17 cellular contexts compared by ENCODE assay signal in the genomic region with DNA sequence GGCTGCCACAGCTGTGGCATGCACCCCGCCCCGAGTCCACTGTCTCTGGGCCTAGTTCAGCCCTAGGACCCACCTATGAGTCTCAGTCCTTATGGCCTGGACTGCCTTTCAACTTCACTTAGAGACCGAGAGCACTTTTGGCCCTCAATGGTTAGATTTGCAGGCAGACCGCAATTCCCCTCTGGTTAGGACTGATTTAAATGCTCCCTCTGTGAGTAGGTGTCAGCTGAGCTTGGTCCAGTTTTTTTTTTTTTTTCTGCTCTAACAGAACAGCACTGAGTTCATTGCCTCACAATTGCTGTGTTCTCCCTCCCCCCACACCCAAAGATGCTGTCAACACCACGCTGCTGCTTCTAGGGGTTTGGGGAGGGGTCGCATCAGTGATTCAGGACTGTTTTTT.
A peak's percentile ranks its signal among the peaks of the same experiment; 100 is the strongest.
DNase-seq lines count a peak whose midpoint lies in the region; ATAC-seq and TF ChIP-seq lines count a peak whose summit lies in the region.
"Had no signal": no experiment of that assay in that cellular context is flagged by ENCODE, and none has a peak within 500 bp of the region (broad histone marks: within the 10 kb centered on the region; RNA-seq: fewer than 3 reads in every experiment).

No MANE protein-coding gene starts in this region.

- H3K4me3 ChIP-seq in NT2/D1 (ENCODE audit: insufficient read length, low read depth): no peak overlapping the region
- no peak overlapping the region for H3K4me3 ChIP-seq in CD8-positive, alpha-beta T cell (ENCODE audit: low read depth, low read length)
- H3K4me3 ChIP-seq: BLaER1 had no signal

- H3K27ac ChIP-seq in CD8-positive, alpha-beta T cell (ENCODE audit: low read depth, low read length): no peak overlapping the region
- H3K27ac ChIP-seq: BLaER1 had no signal

- H3K27me3 ChIP-seq in NT2/D1 (ENCODE audit: insufficient read depth, insufficient read length): no peaks in the 10 kb centered on the region
- no peaks in the 10 kb centered on the region for H3K27me3 ChIP-seq in CD8-positive, alpha-beta T cell (ENCODE audit: insufficient read depth, low read length)
- H3K27me3 ChIP-seq: BE2C had no signal

- CTCF ChIA-PET in CD8-positive, alpha-beta T cell (lab: Charles Lee): no interaction called here

- no peaks in the 10 kb centered on the region for H3K9me3 Mint-ChIP-seq in CD8-positive, alpha-beta T cell
- H3K9me3 Mint-ChIP-seq: CD4-positive, alpha-beta memory T cell had no signal

- H3K4me1 Mint-ChIP-seq in CD8-positive, alpha-beta T cell (ENCODE audit: low read depth): no peaks in the 10 kb centered on the region
- H3K4me1 Mint-ChIP-seq: CD14-positive monocyte; CD4-positive, alpha-beta memory T cell; CD4-positive, CD25-positive, alpha-beta regulatory T cell had no signal

- H3K36me3 Mint-ChIP-seq in CD8-positive, alpha-beta T cell: no peaks in the 10 kb centered on the region
- H3K36me3 Mint-ChIP-seq: CD14-positive monocyte; CD4-positive, alpha-beta memory T cell; CD4-positive, CD25-positive, alpha-beta regulatory T cell had no signal

- DNase-seq in NT2/D1 (ENCODE audit: low read depth, low spot score) (peak; percentile 1), foreskin melanocyte (peak; percentile 57), GM19238 (ENCODE audit: insufficient read length, low spot score) (no peak)
- DNase-seq in CD8-positive, alpha-beta T cell: no peak
- DNase-seq: 8988T; ACHN; BE2C; C1 segment of cervical spinal cord; Caco-2; Calu3; CD4-positive, alpha-beta memory T cell; CD4-positive, CD25-positive, alpha-beta regulatory T cell; DMS79 treated with DMSO at 0.1 percent for 48 hours; GF-D8 had no signal

- POLR2A ChIA-PET in CD8-positive, alpha-beta T cell (lab: Charles Lee): no interaction called here

- H3K4me3 Mint-ChIP-seq in CD8-positive, alpha-beta T cell: no peak overlapping the region
- H3K4me3 Mint-ChIP-seq: CD14-positive monocyte; CD4-positive, alpha-beta memory T cell; CD4-positive, CD25-positive, alpha-beta regulatory T cell had no signal

- no peaks in the 10 kb centered on the region for H3K36me3 ChIP-seq in NT2/D1 (ENCODE audit: insufficient read depth, insufficient read length, low read length)
- H3K36me3 ChIP-seq in CD8-positive, alpha-beta T cell (ENCODE audit: insufficient read depth, low read length): no peaks in the 10 kb centered on the region
- H3K36me3 ChIP-seq: BE2C, BLaER1 had no signal

- intact Hi-C loops in CD8-positive, alpha-beta T cell (cut with DNase I, micrococcal nuclease): no loop called here

- no peaks in the 10 kb centered on the region for H3K27me3 Mint-ChIP-seq in CD8-positive, alpha-beta T cell (ENCODE audit: low read depth)
- H3K27me3 Mint-ChIP-seq: CD4-positive, CD25-positive, alpha-beta regulatory T cell had no signal

- TF ChIP-seq CTCF in CD8-positive, alpha-beta T cell (IDR thresholded peaks at IDR 0.05): no peak

- peaks cover 2% of the 10 kb centered on the region for H3K4me1 ChIP-seq in NT2/D1 (ENCODE audit: insufficient read depth, insufficient read length)
- no peaks in the 10 kb centered on the region for H3K4me1 ChIP-seq in CD8-positive, alpha-beta T cell (ENCODE audit: insufficient read depth, low read length)
- H3K4me1 ChIP-seq: BE2C, BLaER1, Caco-2 had no signal

- no peak overlapping the region for H3K9ac ChIP-seq in NT2/D1 (ENCODE audit: insufficient read length, low read depth)
- H3K9ac ChIP-seq: BLaER1 had no signal

- H3K9me3 ChIP-seq in NT2/D1 (ENCODE audit: insufficient read depth, low read length): no peaks in the 10 kb centered on the region
- no peaks in the 10 kb centered on the region for H3K9me3 ChIP-seq in CD8-positive, alpha-beta T cell (ENCODE audit: low read length)
- H3K9me3 ChIP-seq: BE2C, BLaER1, Caco-2 had no signal

- no peak for ATAC-seq in HG03139 (IDR thresholded peaks at IDR 0.05; ENCODE audit: unreplicated experiment)
- ATAC-seq in CD8-positive, alpha-beta T cell: no peak

- H3K27ac Mint-ChIP-seq in CD8-positive, alpha-beta T cell: no peak overlapping the region
- H3K27ac Mint-ChIP-seq: CD14-positive monocyte; CD4-positive, CD25-positive, alpha-beta regulatory T cell had no signal

Comparison
In these comparisons a context has a peak if more than half of its experiments do, and no peak if none do; other contexts are left out.
1. DNase-seq: peak in NT2/D1 (single experiment) and foreskin melanocyte (single experiment); none in GM19238 (single experiment) and CD8-positive, alpha-beta T cell (0 of 7).